Comparison of ENCODE assay signal across 20 cellular contexts in genomic region chr10:20944789-20945502, GRCh38.
"Had no signal": no experiment of that assay in that cellular context is flagged by ENCODE, and none has a peak within 500 bp of the region (broad histone marks: within the 10 kb centered on the region; RNA-seq: fewer than 3 reads in every experiment).

No MANE protein-coding gene starts in this region.

- ATAC-seq: gastrocnemius medialis; heart right ventricle; left cardiac atrium; lower lobe of right lung; mucosa of descending colon; naive thymus-derived CD8-positive, alpha-beta T cell had no signal

- H3K4me1 ChIP-seq: colonic mucosa, esophagus squamous epithelium, gastrocnemius medialis, left ventricle myocardium inferior, lower lobe of right lung had no signal

- H3K36me3 ChIP-seq: colonic mucosa, gastrocnemius medialis, heart right ventricle, left ventricle myocardium inferior had no signal

- DNase-seq: colonic mucosa; dermis blood vessel endothelial cell; dorsolateral prefrontal cortex; effector CD4-positive, alpha-beta T cell; effector memory CD4-positive, alpha-beta T cell; esophagus squamous epithelium; foreskin fibroblast; foreskin melanocyte; gastrocnemius medialis; glutamatergic neuron; head of caudate nucleus; heart right ventricle; hippocampal formation; left cardiac atrium; left ventricle myocardium inferior; lower lobe of right lung; mesenchymal stem cell; mucosa of descending colon; naive B cell; naive thymus-derived CD8-positive, alpha-beta T cell had no signal

- H3K9me3 ChIP-seq: colonic mucosa, esophagus squamous epithelium, gastrocnemius medialis, lower lobe of right lung, mucosa of descending colon had no signal

- H3K4me3 ChIP-seq: colonic mucosa, dorsolateral prefrontal cortex, esophagus squamous epithelium, gastrocnemius medialis, heart right ventricle, left ventricle myocardium inferior, lower lobe of right lung, mucosa of descending colon had no signal

- H3K27ac ChIP-seq: colonic mucosa, dorsolateral prefrontal cortex, esophagus squamous epithelium, gastrocnemius medialis, heart right ventricle, left ventricle myocardium inferior, lower lobe of right lung had no signal
